1 cellular context compared by ENCODE assay signal in genomic region chr14:102314242-102315011, GRCh38.
TF ChIP-seq lines count a peak whose summit lies in the region.

No MANE protein-coding gene starts in this region.

TF ChIP-seq in endothelial cell of umbilical vein, 7 proteins besides CTCF, POLR2A, EP300 and RAD21:
- TF ChIP-seq EZH2 (IDR thresholded peaks at IDR 0.05; ENCODE audit: borderline replicate concordance, low read depth, low read length, severe bottlenecking) = no peak
- peak; percentile 78 for TF ChIP-seq MAX (IDR thresholded peaks at IDR 0.05; ENCODE audit: insufficient read depth, insufficient read length)
- TF ChIP-seq GATA2 (IDR thresholded peaks at IDR 0.05; ENCODE audit: insufficient read depth, insufficient read length, low read depth, low read length) = no peak
- TF ChIP-seq MYC (IDR thresholded peaks at IDR 0.05; ENCODE audit: low read depth, low read length) = peak; percentile 92
- TF ChIP-seq FOS (IDR thresholded peaks at IDR 0.05; ENCODE audit: borderline replicate concordance, insufficient read depth, low read length) = no peak
